Comparison of ENCODE assay signal across 8 cellular contexts in the genomic region with DNA sequence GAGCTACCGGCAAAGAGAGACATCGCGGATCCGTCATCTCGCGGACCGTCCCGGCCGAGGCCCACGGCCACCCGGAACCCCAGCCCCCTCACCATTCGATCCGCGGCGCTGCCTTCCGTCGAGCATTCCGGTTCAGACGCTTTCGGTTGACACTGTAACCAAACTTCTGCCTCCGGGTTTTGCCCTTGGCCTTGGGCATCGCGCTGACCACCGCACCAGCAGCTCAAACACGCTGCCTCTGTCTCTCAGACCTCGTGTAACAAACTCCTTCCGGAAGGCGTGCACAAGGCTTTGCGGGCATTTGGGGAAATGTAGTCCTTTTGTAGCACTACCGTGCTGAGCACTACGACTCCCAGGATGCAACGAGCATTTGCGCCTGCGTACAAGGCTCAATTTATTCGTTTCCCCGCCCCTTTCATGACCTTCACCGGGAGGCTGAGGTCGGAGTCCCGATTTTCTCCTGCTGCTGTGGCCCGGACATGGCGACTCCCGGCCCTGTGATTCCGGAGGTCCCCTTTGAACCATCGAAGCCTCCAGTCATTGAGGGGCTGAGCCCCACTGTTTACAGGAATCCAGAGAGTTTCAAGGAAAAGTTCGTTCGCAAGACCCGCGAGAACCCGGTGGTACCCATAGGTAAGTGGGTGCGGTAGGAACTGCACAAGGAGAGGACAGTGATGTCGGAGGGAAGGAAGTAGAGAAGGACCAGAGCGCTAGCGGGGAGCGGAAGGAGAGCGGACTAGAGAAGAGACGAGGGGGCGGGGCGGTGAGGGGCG. TPM values are rescaled to one million over a fixed set of nuclear protein-coding genes. Genes with fewer than 3 reads are reported as not detected.
A peak's percentile ranks its signal among the peaks of the same experiment; 100 is the strongest.
DNase-seq lines count a peak whose midpoint lies in the region; ATAC-seq and TF ChIP-seq lines count a peak whose summit lies in the region.

Gene HIGD2A (plus strand): TSS at position 411 of the 773 bp plus-strand sequence. CDS start 69 bp downstream, at position 480.
A gene with protein sequence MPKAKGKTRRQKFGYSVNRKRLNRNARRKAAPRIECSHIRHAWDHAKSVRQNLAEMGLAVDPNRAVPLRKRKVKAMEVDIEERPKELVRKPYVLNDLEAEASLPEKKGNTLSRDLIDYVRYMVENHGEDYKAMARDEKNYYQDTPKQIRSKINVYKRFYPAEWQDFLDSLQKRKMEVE (minus strand): TSS at position 258 of the 773 bp plus-strand sequence. CDS start 59 bp downstream, at position 199.

- ATAC-seq in GM21737 (IDR thresholded peaks at IDR 0.05; ENCODE audit: unreplicated experiment), result peak; percentile 77

- intact Hi-C loops in esophagus muscularis mucosa (cut with DNase I), result no loop called here

- TF ChIP-seq EP300 in esophagus muscularis mucosa (IDR thresholded peaks at IDR 0.05), result no peak

- H3K36me3 ChIP-seq in KMS-11 (ENCODE audit: insufficient read depth), result 0 out of 2 replicates have a peak, but pooled peaks cover 8% of the 10 kb centered on the region
- peaks cover 0 to 52% (median 0%) of the 10 kb centered on the region in 3 donors for H3K36me3 ChIP-seq in Peyer's patch
- peaks cover 37 to 65% (median 57%) of the 10 kb centered on the region in 4 donors for H3K36me3 ChIP-seq in esophagus muscularis mucosa
- H3K36me3 ChIP-seq in muscle layer of duodenum (ENCODE audit: control insufficient read depth in 1 of 2, insufficient read depth in 2 of 2, low read length in 2 of 2), result peaks cover 34 to 50% of the 10 kb centered on the region in 2 donors

- peak within 1 kb of the TSS; percentile 81 for H2AFZ ChIP-seq in KMS-11 (ENCODE audit: low read depth)

- H3K27me3 ChIP-seq in KMS-11 (ENCODE audit: insufficient read depth, low read depth) (no peaks in the 10 kb centered on the region), Peyer's patch (no peaks in the 10 kb centered on the region), esophagus muscularis mucosa (no peaks in the 10 kb centered on the region), muscle layer of duodenum (ENCODE audit: low read depth, low read length) (no peaks in the 10 kb centered on the region)

- peaks cover 19% of the 10 kb centered on the region for H3K4me1 ChIP-seq in KMS-11 (ENCODE audit: low read depth, poor library complexity, severe bottlenecking)
- peaks cover 0 to 21% (median 7%) of the 10 kb centered on the region in 4 donors for H3K4me1 ChIP-seq in Peyer's patch
- peaks cover 23 to 39% (median 31%) of the 10 kb centered on the region in 4 donors for H3K4me1 ChIP-seq in esophagus muscularis mucosa
- peaks cover 0 to 21% of the 10 kb centered on the region in 2 donors for H3K4me1 ChIP-seq in muscle layer of duodenum (ENCODE audit: control insufficient read depth in 1 of 2, insufficient read depth in 2 of 2, low read length in 2 of 2)

- peak; percentile 97 for DNase-seq in DMS53 treated with DMSO at 0.1 percent for 48 hours (lab: John Stamatoyannopoulos, UW; ENCODE audit: unreplicated experiment)
- peak; percentile 99 to 100 (median 100) for DNase-seq in Peyer's patch
- peak; percentile 98 to 99 for DNase-seq in activated T-cell treated with anti-CD3 and anti-CD28 coated beads, Interleukin-2, amount 50 U/mL, for 48 hours
- peak; percentile 98 for DNase-seq in esophagus muscularis mucosa (ENCODE audit: extremely low spot score)
- peak; percentile 99 to 100 for DNase-seq in stimulated activated CD8-positive, alpha-beta memory T cell treated with anti-CD3 and anti-CD28 coated beads, Interleukin-7, amount 100 ng/mL, for 4 hours (ENCODE audit: low read depth in 2 of 2)

- H3K27ac ChIP-seq in KMS-11 (peak within 1 kb of the TSS; percentile 87), Peyer's patch (peak within 1 kb of the TSS; percentile 86 to 98 (median 95)), esophagus muscularis mucosa (replicated peaks in 1 of 4) (peak within 1 kb of the TSS; percentile 92 to 96 (median 94)), muscle layer of duodenum (ENCODE audit: low read length) (peak within 1 kb of the TSS; percentile 98)

- peaks cover 43% of the 10 kb centered on the region for H3K79me2 ChIP-seq in KMS-11 (ENCODE audit: insufficient read depth, low read depth)

- TF ChIP-seq CTCF in KMS-11 (conservative IDR thresholded peaks at IDR 0.05; ENCODE audit: low read depth, low read length) (no peak), Peyer's patch (IDR thresholded peaks at IDR 0.05) (peak in 3 of 6 experiments; percentile 42 to 50 (median 46)), esophagus muscularis mucosa (IDR thresholded peaks at IDR 0.05) (no peak)

- no peak within 1 kb of the TSS for H3K4me3 ChIP-seq in KMS-11 (IDR thresholded peaks at IDR 0.05; ENCODE audit: insufficient read depth, low read depth, low read length)
- H3K4me3 ChIP-seq in Peyer's patch, result peak within 1 kb of the TSS; percentile 51 to 92 (median 73)
- H3K4me3 ChIP-seq in esophagus muscularis mucosa, result peak within 1 kb of the TSS; percentile 70 to 90 (median 76)
- peak within 1 kb of the TSS; percentile 91 to 97 for H3K4me3 ChIP-seq in muscle layer of duodenum (ENCODE audit: low read depth in 1 of 2, low read length in 2 of 2)

- H3K9me3 ChIP-seq in Peyer's patch (no peaks in the 10 kb centered on the region), esophagus muscularis mucosa (no peaks in the 10 kb centered on the region), muscle layer of duodenum (ENCODE audit: control insufficient read depth in 1 of 2, low read length in 2 of 2) (no peaks in the 10 kb centered on the region)

- peak within 1 kb of the TSS; percentile 93 for H3K4me2 ChIP-seq in KMS-11

- no peaks in the 10 kb centered on the region for H4K20me1 ChIP-seq in KMS-11 (ENCODE audit: insufficient read depth)

- H3K9ac ChIP-seq in KMS-11, result peak within 1 kb of the TSS; percentile 91

- TF ChIP-seq POLR2A in Peyer's patch (IDR thresholded peaks at IDR 0.05) (no peak), esophagus muscularis mucosa (IDR thresholded peaks at IDR 0.05; ENCODE audit: low read depth) (no peak)

- 0% methylated on average over 25 of the region's 59 CpGs for WGBS in esophagus muscularis mucosa

RNA-seq across cellular contexts. Expression of gene HIGD2A, which starts in this region (rescaled TPM):
- total RNA-seq in Peyer's patch (100 to 1,000 TPM in 3 of 4 donors, 10 to 100 TPM in 1; 92.4 to 168 (median 140) TPM), esophagus muscularis mucosa (100 to 1,000 TPM; 120 to 179 (median 160) TPM)

RNA-seq across cellular contexts. Expression of the second gene that starts in this region (rescaled TPM):
- 1 to 10 TPM; 7.5 to 8.4 (median 8.2) TPM for total RNA-seq in Peyer's patch
- 10 to 100 TPM in 2 of 4 donors, 1 to 10 TPM in 2; 7.5 to 23.4 (median 10.8) TPM for total RNA-seq in esophagus muscularis mucosa
